ENCODE assay signal across 1 cellular context in the genomic region with DNA sequence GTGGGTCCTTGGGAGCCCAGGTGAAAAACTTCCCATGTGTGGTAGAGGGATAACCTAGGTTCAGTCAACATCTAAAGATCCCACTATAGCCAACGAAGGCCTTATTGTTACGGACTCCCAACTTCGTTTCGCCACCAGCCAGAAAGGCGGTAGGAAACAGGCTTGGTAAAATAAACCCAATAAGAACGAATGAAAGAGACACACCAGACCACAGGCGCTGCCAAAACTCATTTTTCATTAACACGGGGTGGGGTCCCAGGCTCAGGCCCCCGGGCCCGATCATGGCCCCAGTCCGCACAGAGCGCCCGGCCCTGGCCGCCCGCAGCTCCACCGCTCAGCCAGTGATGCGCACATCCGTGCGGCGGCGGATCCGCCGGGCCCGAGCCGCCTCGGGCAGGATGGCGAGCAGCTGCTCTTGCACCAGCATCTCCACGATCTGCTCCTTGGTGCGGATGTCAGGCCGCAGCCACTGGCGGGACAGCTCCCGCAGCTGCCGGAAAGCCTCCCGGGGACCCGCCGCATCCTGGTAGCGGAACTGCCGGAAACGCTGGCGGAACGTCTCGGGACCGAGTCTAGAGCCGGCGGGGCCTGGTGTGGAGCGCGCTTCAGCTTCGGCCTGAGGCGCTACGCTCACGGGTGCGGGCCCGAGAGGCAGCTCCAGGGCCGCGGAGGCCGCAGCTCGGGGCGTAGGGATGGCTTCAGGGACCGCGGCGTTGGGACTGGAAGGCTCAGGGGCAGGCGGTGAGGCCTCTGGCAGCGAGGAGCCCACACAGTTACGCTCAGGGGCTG.
TF ChIP-seq lines count a peak whose summit lies in the region.

No MANE protein-coding gene starts in this region.

TF ChIP-seq in HepG2, 621 proteins besides CTCF, POLR2A, EP300 and RAD21 (continued from another document and continues in another):
- TF ChIP-seq, protein P1, sequence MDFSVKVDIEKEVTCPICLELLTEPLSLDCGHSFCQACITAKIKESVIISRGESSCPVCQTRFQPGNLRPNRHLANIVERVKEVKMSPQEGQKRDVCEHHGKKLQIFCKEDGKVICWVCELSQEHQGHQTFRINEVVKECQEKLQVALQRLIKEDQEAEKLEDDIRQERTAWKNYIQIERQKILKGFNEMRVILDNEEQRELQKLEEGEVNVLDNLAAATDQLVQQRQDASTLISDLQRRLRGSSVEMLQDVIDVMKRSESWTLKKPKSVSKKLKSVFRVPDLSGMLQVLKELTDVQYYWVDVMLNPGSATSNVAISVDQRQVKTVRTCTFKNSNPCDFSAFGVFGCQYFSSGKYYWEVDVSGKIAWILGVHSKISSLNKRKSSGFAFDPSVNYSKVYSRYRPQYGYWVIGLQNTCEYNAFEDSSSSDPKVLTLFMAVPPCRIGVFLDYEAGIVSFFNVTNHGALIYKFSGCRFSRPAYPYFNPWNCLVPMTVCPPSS (IDR thresholded peaks at IDR 0.05) = no peak
- TF ChIP-seq MXD4 (CRISPR knock-in tag; IDR thresholded peaks at IDR 0.05) (no peak), EEA1 (CRISPR knock-in tag; IDR thresholded peaks at IDR 0.05; ENCODE audit: borderline replicate concordance) (no peak; the same call in 1 of the 2 replicates), ATF1 (CRISPR knock-in tag; IDR thresholded peaks at IDR 0.05) (no peak), ZNF777 (CRISPR knock-in tag; IDR thresholded peaks at IDR 0.05) (peak; percentile 16), ZNF326 (CRISPR knock-in tag; IDR thresholded peaks at IDR 0.05; ENCODE audit: borderline replicate concordance) (no peak), YY1 (IDR thresholded peaks at IDR 0.05; ENCODE audit: insufficient read depth, insufficient replicate concordance, low read depth, low read length) (no peak), ATF7 (IDR thresholded peaks at IDR 0.05) (no peak), ATF7 (CRISPR knock-in tag; IDR thresholded peaks at IDR 0.05) (0 out of 2 replicates have a peak, but pooled peaks have one; percentile 62), FOXK1 (CRISPR knock-in tag; IDR thresholded peaks at IDR 0.05; ENCODE audit: borderline replicate concordance, low read depth) (no peak), ZNF33A (CRISPR knock-in tag; IDR thresholded peaks at IDR 0.05; ENCODE audit: borderline replicate concordance) (peak; percentile 8), SNAPC2 (CRISPR knock-in tag; IDR thresholded peaks at IDR 0.05) (no peak), SP5 (CRISPR knock-in tag; IDR thresholded peaks at IDR 0.05; ENCODE audit: borderline replicate concordance, low read depth) (no peak), SIX1 (CRISPR knock-in tag; IDR thresholded peaks at IDR 0.05; ENCODE audit: borderline replicate concordance) (no peak), FOXC1 (CRISPR knock-in tag; IDR thresholded peaks at IDR 0.05; ENCODE audit: borderline replicate concordance) (no peak), SPEN (CRISPR knock-in tag; IDR thresholded peaks at IDR 0.05; ENCODE audit: low read depth) (no peak), ZNF234 (CRISPR knock-in tag; conservative IDR thresholded peaks at IDR 0.05) (no peak), ZNF33B (CRISPR knock-in tag; IDR thresholded peaks at IDR 0.05) (no peak), HNRNPLL (IDR thresholded peaks at IDR 0.05; ENCODE audit: low read depth, low read length, poor library complexity, severe bottlenecking) (no peak), NFYC (CRISPR knock-in tag; IDR thresholded peaks at IDR 0.05) (no peak), ZNF251 (CRISPR knock-in tag; IDR thresholded peaks at IDR 0.05) (no peak), FOXJ3 (CRISPR knock-in tag; IDR thresholded peaks at IDR 0.05; ENCODE audit: borderline replicate concordance) (no peak; the same call in 1 of the 2 replicates), NPAS2 (CRISPR knock-in tag; IDR thresholded peaks at IDR 0.05; ENCODE audit: borderline replicate concordance) (no peak), REST (IDR thresholded peaks at IDR 0.05; ENCODE audit: borderline replicate concordance in 1 of 2, low read depth in 1 of 2, low read length in 2 of 2) (no peak), SMC3 (IDR thresholded peaks at IDR 0.05; ENCODE audit: low read length) (no peak), ZNF788 (CRISPR knock-in tag; IDR thresholded peaks at IDR 0.05; ENCODE audit: borderline replicate concordance) (no peak), TBL1XR1 (IDR thresholded peaks at IDR 0.05; ENCODE audit: borderline replicate concordance, low read length, partially characterized antibody) (no peak), KDM3A (CRISPR knock-in tag; IDR thresholded peaks at IDR 0.05; ENCODE audit: low read depth) (no peak), FLYWCH1 (CRISPR knock-in tag; IDR thresholded peaks at IDR 0.05) (peak; percentile 66; the same call in 1 of the 2 replicates), SNRNP70 (IDR thresholded peaks at IDR 0.05; ENCODE audit: low read depth, low read length) (no peak), NR2F6 (IDR thresholded peaks at IDR 0.05) (no peak), NR2F6 (CRISPR knock-in tag; IDR thresholded peaks at IDR 0.05) (no peak), ZNF83 (CRISPR knock-in tag; IDR thresholded peaks at IDR 0.05; ENCODE audit: borderline replicate concordance) (no peak; the same call in 1 of the 2 replicates), SAFB2 (CRISPR knock-in tag; IDR thresholded peaks at IDR 0.05; ENCODE audit: borderline replicate concordance, low read depth) (no peak), ZNF678 (CRISPR knock-in tag; IDR thresholded peaks at IDR 0.05) (peak; percentile 99), SALL2 (CRISPR knock-in tag; IDR thresholded peaks at IDR 0.05) (peak; percentile 29; the same call in 1 of the 2 replicates), SYNCRIP (IDR thresholded peaks at IDR 0.05; ENCODE audit: insufficient read depth, low read depth, low read length) (no peak), ZNF577 (CRISPR knock-in tag; IDR thresholded peaks at IDR 0.05; ENCODE audit: borderline replicate concordance, low read depth) (peak; percentile 17; the same call in 1 of the 2 replicates), ZNF879 (CRISPR knock-in tag; IDR thresholded peaks at IDR 0.05) (peak; percentile 25; the same call in 1 of the 2 replicates), ZNF350 (CRISPR knock-in tag; IDR thresholded peaks at IDR 0.05; ENCODE audit: borderline replicate concordance, low read depth) (no peak), THYN1 (CRISPR knock-in tag; IDR thresholded peaks at IDR 0.05; ENCODE audit: borderline replicate concordance, low read depth) (no peak; the same call in 1 of the 2 replicates), NCOA2 (CRISPR knock-in tag; IDR thresholded peaks at IDR 0.05) (no peak), ZNF549 (CRISPR knock-in tag; IDR thresholded peaks at IDR 0.05) (no peak), CREM (IDR thresholded peaks at IDR 0.05) (no peak), CREM (CRISPR knock-in tag; IDR thresholded peaks at IDR 0.05) (0 out of 2 replicates have a peak, but pooled peaks have one; percentile 10), ZNF569 (CRISPR knock-in tag; IDR thresholded peaks at IDR 0.05; ENCODE audit: borderline replicate concordance) (no peak; the same call in 1 of the 2 replicates), TEAD2 (CRISPR knock-in tag; IDR thresholded peaks at IDR 0.05) (no peak), CSRNP1 (CRISPR knock-in tag; IDR thresholded peaks at IDR 0.05) (peak; percentile 78; the same call in 1 of the 2 replicates), ARHGAP35 (CRISPR knock-in tag; IDR thresholded peaks at IDR 0.05; ENCODE audit: borderline replicate concordance) (peak; percentile 42; the same call in 1 of the 2 replicates), ATF7-NPFF (CRISPR knock-in tag; IDR thresholded peaks at IDR 0.05; ENCODE audit: low read depth) (no peak), ZMAT3 (CRISPR knock-in tag; conservative IDR thresholded peaks at IDR 0.05) (no peak)
- TF ChIP-seq, protein P2, sequence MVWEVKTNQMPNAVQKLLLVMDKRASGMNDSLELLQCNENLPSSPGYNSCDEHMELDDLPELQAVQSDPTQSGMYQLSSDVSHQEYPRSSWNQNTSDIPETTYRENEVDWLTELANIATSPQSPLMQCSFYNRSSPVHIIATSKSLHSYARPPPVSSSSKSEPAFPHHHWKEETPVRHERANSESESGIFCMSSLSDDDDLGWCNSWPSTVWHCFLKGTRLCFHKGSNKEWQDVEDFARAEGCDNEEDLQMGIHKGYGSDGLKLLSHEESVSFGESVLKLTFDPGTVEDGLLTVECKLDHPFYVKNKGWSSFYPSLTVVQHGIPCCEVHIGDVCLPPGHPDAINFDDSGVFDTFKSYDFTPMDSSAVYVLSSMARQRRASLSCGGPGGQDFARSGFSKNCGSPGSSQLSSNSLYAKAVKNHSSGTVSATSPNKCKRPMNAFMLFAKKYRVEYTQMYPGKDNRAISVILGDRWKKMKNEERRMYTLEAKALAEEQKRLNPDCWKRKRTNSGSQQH (CRISPR knock-in tag; IDR thresholded peaks at IDR 0.05; ENCODE audit: low read depth) = peak; percentile 2
- TF ChIP-seq, protein P3, sequence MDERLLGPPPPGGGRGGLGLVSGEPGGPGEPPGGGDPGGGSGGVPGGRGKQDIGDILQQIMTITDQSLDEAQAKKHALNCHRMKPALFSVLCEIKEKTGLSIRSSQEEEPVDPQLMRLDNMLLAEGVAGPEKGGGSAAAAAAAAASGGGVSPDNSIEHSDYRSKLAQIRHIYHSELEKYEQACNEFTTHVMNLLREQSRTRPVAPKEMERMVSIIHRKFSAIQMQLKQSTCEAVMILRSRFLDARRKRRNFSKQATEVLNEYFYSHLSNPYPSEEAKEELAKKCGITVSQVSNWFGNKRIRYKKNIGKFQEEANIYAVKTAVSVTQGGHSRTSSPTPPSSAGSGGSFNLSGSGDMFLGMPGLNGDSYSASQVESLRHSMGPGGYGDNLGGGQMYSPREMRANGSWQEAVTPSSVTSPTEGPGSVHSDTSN (CRISPR knock-in tag; IDR thresholded peaks at IDR 0.05) = peak; percentile 10; the same call in 1 of the 2 replicates
- TF ChIP-seq, protein P4, sequence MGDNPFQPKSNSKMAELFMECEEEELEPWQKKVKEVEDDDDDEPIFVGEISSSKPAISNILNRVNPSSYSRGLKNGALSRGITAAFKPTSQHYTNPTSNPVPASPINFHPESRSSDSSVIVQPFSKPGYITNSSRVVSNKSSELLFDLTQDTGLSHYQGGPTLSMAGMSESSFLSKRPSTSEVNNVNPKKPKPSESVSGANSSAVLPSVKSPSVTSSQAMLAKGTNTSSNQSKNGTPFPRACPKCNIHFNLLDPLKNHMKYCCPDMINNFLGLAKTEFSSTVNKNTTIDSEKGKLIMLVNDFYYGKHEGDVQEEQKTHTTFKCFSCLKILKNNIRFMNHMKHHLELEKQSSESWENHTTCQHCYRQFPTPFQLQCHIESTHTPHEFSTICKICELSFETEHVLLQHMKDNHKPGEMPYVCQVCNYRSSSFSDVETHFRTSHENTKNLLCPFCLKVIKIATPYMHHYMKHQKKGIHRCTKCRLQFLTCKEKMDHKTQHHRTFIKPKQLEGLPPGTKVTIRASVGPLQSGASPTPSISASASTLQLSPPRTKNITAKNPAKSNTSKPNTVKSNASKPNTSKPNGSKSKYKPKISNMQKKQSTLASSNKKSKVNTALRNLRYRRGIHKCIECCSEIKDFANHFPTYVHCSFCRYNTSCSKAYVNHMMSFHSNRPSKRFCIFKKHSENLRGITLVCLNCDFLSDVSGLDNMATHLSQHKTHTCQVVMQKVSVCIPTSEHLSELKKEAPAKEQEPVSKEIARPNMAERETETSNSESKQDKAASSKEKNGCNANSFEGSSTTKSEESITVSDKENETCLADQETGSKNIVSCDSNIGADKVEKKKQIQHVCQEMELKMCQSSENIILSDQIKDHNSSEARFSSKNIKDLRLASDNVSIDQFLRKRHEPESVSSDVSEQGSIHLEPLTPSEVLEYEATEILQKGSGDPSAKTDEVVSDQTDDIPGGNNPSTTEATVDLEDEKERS (CRISPR knock-in tag; IDR thresholded peaks at IDR 0.05) = no peak
